ENCODE assay signal across 20 cellular contexts in the genomic region with DNA sequence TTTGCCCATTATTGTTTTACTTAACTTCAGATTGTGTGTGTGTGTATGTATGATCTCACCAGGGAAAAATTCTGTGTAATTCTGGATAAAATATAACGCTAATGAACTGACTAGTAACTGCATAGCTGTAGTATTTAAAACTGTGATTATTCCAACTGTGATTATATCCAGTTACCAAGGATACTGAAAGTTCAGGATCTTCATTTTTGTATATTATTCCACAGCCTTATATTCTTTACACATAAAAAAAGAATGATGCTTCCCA. TPM values are rescaled to one million over a fixed set of nuclear protein-coding genes. Genes with fewer than 3 reads are reported as not detected.
DNase-seq lines count a peak whose midpoint lies in the region; ATAC-seq, FAIRE-seq and TF ChIP-seq lines count a peak whose summit lies in the region.
"Had no signal": no experiment of that assay in that cellular context is flagged by ENCODE, and none has a peak within 500 bp of the region (broad histone marks: within the 10 kb centered on the region; RNA-seq: fewer than 3 reads in every experiment).

No MANE protein-coding gene starts in this region.

- TF ChIP-seq CTCF in HFF-Myc (IDR thresholded peaks at IDR 0.05; ENCODE audit: low read depth, low read length, missing control alignments) (no peak), astrocyte (IDR thresholded peaks at IDR 0.05; ENCODE audit: insufficient read depth, low read depth, low read length) (no peak), fibroblast of villous mesenchyme (IDR thresholded peaks at IDR 0.05; ENCODE audit: insufficient read depth, low read depth, low read length) (no peak), suprapubic skin (IDR thresholded peaks at IDR 0.05) (no peak), pancreas (IDR thresholded peaks at IDR 0.05) (no peak)

- no peak for TF ChIP-seq EP300 in suprapubic skin (IDR thresholded peaks at IDR 0.05)

- peaks cover 61% of the 10 kb centered on the region for H3K27me3 Mint-ChIP-seq in astrocyte (ENCODE audit: low read depth, unreplicated experiment)

- H3K79me2 ChIP-seq in astrocyte (ENCODE audit: insufficient read depth, low read length) = peaks cover 35% of the 10 kb centered on the region

- H2AFZ ChIP-seq in astrocyte (ENCODE audit: low read depth, low read length) = no peak overlapping the region

- no peak for TF ChIP-seq POLR2A in suprapubic skin (IDR thresholded peaks at IDR 0.05)

- peaks cover 8% of the 10 kb centered on the region for H3K27me3 ChIP-seq in astrocyte (ENCODE audit: insufficient read depth, low read length)
- peaks cover 89% of the 10 kb centered on the region for H3K27me3 ChIP-seq in suprapubic skin
- peaks cover 6 to 77% (median 20%) of the 10 kb centered on the region in 4 donors for H3K27me3 ChIP-seq in pancreas

- H3K36me3 ChIP-seq in astrocyte (ENCODE audit: insufficient read depth, low read length) (no peaks in the 10 kb centered on the region), suprapubic skin (no peaks in the 10 kb centered on the region), pancreas (no peaks in the 10 kb centered on the region)
- H3K36me3 ChIP-seq: thyroid gland had no signal

- H3K27ac Mint-ChIP-seq in astrocyte (ENCODE audit: unreplicated experiment) = no peak overlapping the region
- H3K27ac Mint-ChIP-seq: activated CD4-positive, alpha-beta T cell treated with anti-CD3 and anti-CD28 coated beads, Interleukin-2, amount 10 ng/mL, durations not matched to agents 7 days and 5 days; CD8-positive, alpha-beta memory T cell had no signal

- WGBS in suprapubic skin = 33% methylated on average over 1 of the region's 1 CpG
- 8 to 13% methylated on average over 1 of the region's 1 CpG for WGBS in pancreas, 2 donors

- H3K4me1 ChIP-seq in astrocyte (ENCODE audit: insufficient read depth, low read length) (peaks cover 39% of the 10 kb centered on the region), suprapubic skin (peaks cover 28% of the 10 kb centered on the region), pancreas (peaks cover 0 to 5% (median 0%) of the 10 kb centered on the region in 3 donors)

- H3K4me3 Mint-ChIP-seq in astrocyte (ENCODE audit: unreplicated experiment) = peak overlapping the region; percentile 17
- H3K4me3 Mint-ChIP-seq: activated CD4-positive, alpha-beta T cell treated with anti-CD3 and anti-CD28 coated beads, Interleukin-2, amount 10 ng/mL, durations not matched to agents 7 days and 5 days; CD8-positive, alpha-beta memory T cell had no signal

- H3K27ac ChIP-seq in astrocyte (ENCODE audit: low read depth, low read length) (peak overlapping the region; percentile 52), suprapubic skin (peak overlapping the region; percentile 57), pancreas (no peak overlapping the region)
- H3K27ac ChIP-seq: thyroid gland had no signal

- FAIRE-seq in astrocyte (lab: Jason Lieb, UNC) = no peak
- FAIRE-seq in pancreas (lab: Jason Lieb, UNC) = no peak
- FAIRE-seq: GM19239, islet of Langerhans had no signal

- intact Hi-C loops in pancreas (cut with DNase I) = no loop called here

- H3K36me3 Mint-ChIP-seq in astrocyte (ENCODE audit: low read depth, unreplicated experiment) = no peaks in the 10 kb centered on the region
- H3K36me3 Mint-ChIP-seq: CD8-positive, alpha-beta memory T cell had no signal

- no peak for DNase-seq in HFF-Myc (ENCODE audit: extremely low read depth, low read depth)
- DNase-seq in astrocyte (ENCODE audit: low read depth) = peak; percentile 59
- DNase-seq in fibroblast of villous mesenchyme (ENCODE audit: low read depth) = peak; percentile 37
- DNase-seq in suprapubic skin (ENCODE audit: low spot score in 2 of 2) = no peak
- no peak for DNase-seq in pancreas
- DNase-seq in NCI-H2196 treated with DMSO at 0.1 percent for 48 hours (lab: John Stamatoyannopoulos, UW; ENCODE audit: unreplicated experiment) = no peak
- DNase-seq in NCI-H1694 treated with DMSO at 0.1 percent for 48 hours (lab: John Stamatoyannopoulos, UW) = no peak
- DNase-seq: activated CD4-positive, alpha-beta T cell treated with anti-CD3 and anti-CD28 coated beads, Interleukin-2, amount 10 ng/mL, durations not matched to agents 7 days and 5 days; amniotic stem cell; CD8-positive, alpha-beta memory T cell; effector CD8-positive, alpha-beta T cell; mucosa of descending colon; NCI-H2171; NK-92 treated with Interleukin-12 subunit alpha and Interleukin-12 subunit beta, amount 100 ng/mL, for 24 hours; SHP77; T1000; thyroid gland had no signal

- H3K9me3 ChIP-seq in astrocyte (ENCODE audit: insufficient read depth, low read depth, low read length) = no peaks in the 10 kb centered on the region
- H3K9me3 ChIP-seq in suprapubic skin = no peaks in the 10 kb centered on the region
- H3K9me3 ChIP-seq in pancreas = no peaks in the 10 kb centered on the region
- H3K9me3 ChIP-seq: mucosa of descending colon, thyroid gland had no signal

- H4K20me1 ChIP-seq in astrocyte (ENCODE audit: insufficient read depth, low read length) = peaks cover 4% of the 10 kb centered on the region

- H3K4me1 Mint-ChIP-seq in astrocyte (ENCODE audit: low read depth, unreplicated experiment) = peaks cover 13% of the 10 kb centered on the region

- ATAC-seq in pancreas = no peak
- ATAC-seq: mucosa of descending colon had no signal

- peak overlapping the region; percentile 93 for H3K9ac ChIP-seq in astrocyte (ENCODE audit: low read length)

- peaks cover 3% of the 10 kb centered on the region for H3K9me3 Mint-ChIP-seq in astrocyte (ENCODE audit: unreplicated experiment)

- peak overlapping the region; percentile 95 for H3K4me2 ChIP-seq in astrocyte (ENCODE audit: low read length)

- H3K4me3 ChIP-seq in HFF-Myc (replicated peaks; ENCODE audit: low read depth, low read length) = peak overlapping the region; percentile 94
- H3K4me3 ChIP-seq in astrocyte (ENCODE audit: insufficient read depth, low read depth, low read length) = peak overlapping the region; percentile 94
- peak overlapping the region; percentile 99 for H3K4me3 ChIP-seq in fibroblast of villous mesenchyme (ENCODE audit: low read depth, low read length)
- H3K4me3 ChIP-seq in suprapubic skin = peak overlapping the region; percentile 74
- H3K4me3 ChIP-seq in pancreas = no peak overlapping the region
- H3K4me3 ChIP-seq: mucosa of descending colon, thyroid gland had no signal

RNA-seq across cellular contexts. Expression of a gene that starts 2.9 kb away (rescaled TPM):
- total RNA-seq in astrocyte (5.0 and 5.7 TPM in 2 replicates), fibroblast of villous mesenchyme (16.4 and 19.3 TPM in 2 replicates), suprapubic skin (10 to 100 TPM in 3 of 4 donors, 1 to 10 TPM in 1; 4.0 to 12.7 (median 10.5) TPM), pancreas (1 to 10 TPM in 1 of 6 donors, under 1 TPM in 3, not detected in 2; 0.09 to 2.2 (median 0.48) TPM)
- under 1 TPM; 0.47 to 0.76 TPM for polyA plus RNA-seq in pancreas
- polyA plus RNA-seq: CD8-positive, alpha-beta memory T cell had no signal

RNA-seq across cellular contexts. Expression of a gene that starts 30.7 kb away (rescaled TPM):
- total RNA-seq in astrocyte = not detected in 2 replicates
- not detected in 2 replicates for total RNA-seq in fibroblast of villous mesenchyme
- not detected for total RNA-seq in suprapubic skin
- not detected for total RNA-seq in pancreas
- not detected for polyA plus RNA-seq in pancreas
- total RNA-seq: activated CD4-positive, alpha-beta T cell treated with anti-CD3 and anti-CD28 coated beads, Interleukin-2, amount 10 ng/mL, durations not matched to agents 7 days and 5 days; CD8-positive, alpha-beta memory T cell; mucosa of descending colon; pulmonary artery endothelial cell; thyroid gland had no signal
- polyA plus RNA-seq: CD8-positive, alpha-beta memory T cell had no signal

Comparison
In these comparisons a context has a peak if more than half of its experiments do, and no peak if none do; other contexts are left out.
1. DNase-seq: peak in astrocyte (single experiment) and fibroblast of villous mesenchyme (single experiment); none in HFF-Myc (single experiment), suprapubic skin (0 of 2), pancreas (0 of 6), NCI-H2196 treated with DMSO at 0.1 percent for 48 hours (single experiment) and NCI-H1694 treated with DMSO at 0.1 percent for 48 hours (single experiment).
2. H3K4me3 ChIP-seq: peak in HFF-Myc (single experiment), astrocyte (single experiment), fibroblast of villous mesenchyme (single experiment) and suprapubic skin (single experiment); none in pancreas (0 of 4).
3. H3K27ac ChIP-seq: peak in astrocyte (single experiment) and suprapubic skin (single experiment); none in pancreas (0 of 4).